In genomic region chr21:36576441-36576840, GRCh38 we compare ENCODE assay signal across 23 cellular contexts.
"Had no signal": no experiment of that assay in that cellular context is flagged by ENCODE, and none has a peak within 500 bp of the region (broad histone marks: within the 10 kb centered on the region; RNA-seq: fewer than 3 reads in every experiment).

No MANE protein-coding gene starts in this region.

- H3K4me3 Mint-ChIP-seq: activated CD4-positive, alpha-beta memory T cell treated with anti-CD3 and anti-CD28 coated beads for 36 hours; activated CD4-positive, alpha-beta T cell treated with anti-CD3 and anti-CD28 coated beads, Interleukin-2, amount 10 ng/mL, durations not matched to agents 7 days and 5 days; activated naive CD4-positive, alpha-beta T cell treated with anti-CD3 and anti-CD28 coated beads for 36 hours; activated naive CD8-positive, alpha-beta T cell treated with anti-CD3 and anti-CD28 coated beads for 36 hours; activated T-cell treated with anti-CD3 and anti-CD28 coated beads, Interleukin-2, amount 50 U/mL, for 4 hours; T-cell had no signal

- H3K9me3 Mint-ChIP-seq: activated CD4-positive, alpha-beta memory T cell treated with anti-CD3 and anti-CD28 coated beads for 36 hours; activated CD4-positive, alpha-beta T cell treated with anti-CD3 and anti-CD28 coated beads, Interleukin-2, amount 10 ng/mL, durations not matched to agents 7 days and 5 days; activated naive CD4-positive, alpha-beta T cell treated with anti-CD3 and anti-CD28 coated beads for 36 hours; activated naive CD8-positive, alpha-beta T cell treated with anti-CD3 and anti-CD28 coated beads for 36 hours; activated T-cell treated with anti-CD3 and anti-CD28 coated beads, Interleukin-2, amount 50 U/mL, for 4 hours; T-cell had no signal

- H3K27ac ChIP-seq: brain microvascular endothelial cell, VCaP had no signal

- H3K36me3 ChIP-seq: brain microvascular endothelial cell had no signal

- H3K4me1 Mint-ChIP-seq: activated CD4-positive, alpha-beta T cell treated with anti-CD3 and anti-CD28 coated beads, Interleukin-2, amount 10 ng/mL, durations not matched to agents 7 days and 5 days had no signal

- ATAC-seq: activated T-cell treated with anti-CD3 and anti-CD28 coated beads, Interleukin-2, amount 50 U/mL, for 4 hours; T-cell had no signal

- H3K27ac Mint-ChIP-seq: activated CD4-positive, alpha-beta memory T cell treated with anti-CD3 and anti-CD28 coated beads for 36 hours; activated CD4-positive, alpha-beta T cell treated with anti-CD3 and anti-CD28 coated beads, Interleukin-2, amount 10 ng/mL, durations not matched to agents 7 days and 5 days; activated naive CD4-positive, alpha-beta T cell treated with anti-CD3 and anti-CD28 coated beads for 36 hours; activated naive CD8-positive, alpha-beta T cell treated with anti-CD3 and anti-CD28 coated beads for 36 hours; T-cell had no signal

- FAIRE-seq: RCC 7860 had no signal

- H3K27me3 Mint-ChIP-seq: activated CD4-positive, alpha-beta T cell treated with anti-CD3 and anti-CD28 coated beads, Interleukin-2, amount 10 ng/mL, durations not matched to agents 7 days and 5 days; activated naive CD8-positive, alpha-beta T cell treated with anti-CD3 and anti-CD28 coated beads for 36 hours had no signal

- DNase-seq: activated CD4-positive, alpha-beta memory T cell treated with anti-CD3 and anti-CD28 coated beads for 36 hours; activated CD4-positive, alpha-beta T cell treated with anti-CD3 and anti-CD28 coated beads, Interleukin-2, amount 10 ng/mL, durations not matched to agents 7 days and 5 days; activated CD4-positive, CD25-positive, alpha-beta regulatory T cell; activated CD8-positive, alpha-beta memory T cell treated with anti-CD3 and anti-CD28 coated beads for 24 hours; activated effector memory CD4-positive, alpha-beta T cell treated with anti-CD3 and anti-CD28 coated beads, Interleukin-2, amount 50 U/mL, for 16 hours; activated naive CD4-positive, alpha-beta T cell treated with anti-CD3 and anti-CD28 coated beads for 36 hours; activated naive CD8-positive, alpha-beta T cell treated with anti-CD3 and anti-CD28 coated beads for 36 hours; activated T-cell treated with anti-CD3 and anti-CD28 coated beads, Interleukin-2, amount 50 U/mL, for 4 hours; brain microvascular endothelial cell; IMR-90; Kasumi-1; KBM-7; NCI-H1105 treated with DMSO at 0.1 percent for 48 hours; NCI-H1436 treated with DMSO at 0.1 percent for 48 hours; NCI-H187; NCI-H2081; NCI-H510A treated with DMSO at 0.1 percent for 48 hours; NCI-H69; NK-92 treated with Interleukin-12 subunit alpha and Interleukin-12 subunit beta, amount 100 ng/mL, for 24 hours; SHP77 treated with DMSO at 0.1 percent for 48 hours; T-cell had no signal
